ENCODE assay signal across 11 cellular contexts in the genomic region with DNA sequence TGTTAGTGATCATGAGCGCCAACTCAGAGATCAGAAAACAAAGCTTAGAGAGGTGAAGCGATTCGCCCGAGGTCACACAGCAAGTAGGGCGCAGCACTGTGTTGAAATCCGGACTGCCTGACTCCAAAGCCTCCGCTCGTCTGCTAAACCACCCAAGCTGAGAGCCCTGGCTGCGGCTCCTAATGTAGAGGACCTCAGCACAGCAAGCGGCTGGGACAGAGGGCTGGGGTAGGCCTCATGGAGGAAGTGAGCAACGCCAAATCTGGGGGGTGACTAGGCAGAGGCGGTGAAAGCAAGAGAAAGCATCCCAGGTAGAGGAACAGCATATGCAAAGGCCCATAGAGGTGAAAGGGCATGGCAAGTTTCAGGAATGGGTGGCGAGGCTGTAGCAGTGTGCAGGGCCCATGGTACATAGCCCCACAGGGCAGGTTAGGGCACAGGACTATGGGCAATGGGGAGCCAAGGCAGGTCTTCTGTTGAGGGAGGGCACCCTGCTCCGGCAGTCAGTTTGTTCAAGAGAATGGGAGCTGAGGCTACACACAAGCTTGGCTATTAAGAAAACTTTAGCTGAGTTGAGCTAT. TPM values are rescaled to one million over a fixed set of nuclear protein-coding genes. Genes with fewer than 3 reads are reported as not detected.
A peak's percentile ranks its signal among the peaks of the same experiment; 100 is the strongest.
DNase-seq lines count a peak whose midpoint lies in the region; ATAC-seq, FAIRE-seq and TF ChIP-seq lines count a peak whose summit lies in the region.
"Had no signal": no experiment of that assay in that cellular context is flagged by ENCODE, and none has a peak within 500 bp of the region (broad histone marks: within the 10 kb centered on the region; RNA-seq: fewer than 3 reads in every experiment).

No MANE protein-coding gene starts in this region.

- H3K27me3 ChIP-seq in A673 (replicated peaks; ENCODE audit: insufficient read depth, low read depth, low read length, poor library complexity), result no peaks in the 10 kb centered on the region

- DNase-seq in A673 (ENCODE audit: low spot score) (no peak), GM12865 (ENCODE audit: low read depth) (no peak), memory B cell (ENCODE audit: low spot score in 2 of 2) (no peak), A172 (ENCODE audit: low spot score) (no peak), epidermal melanocyte (ENCODE audit: insufficient read length, low spot score) (no peak), urothelium cell line (ENCODE audit: low spot score) (no peak), GM19238 (ENCODE audit: insufficient read length, low spot score) (no peak)
- no peak for DNase-seq in activated CD4-positive, alpha-beta memory T cell treated with anti-CD3 and anti-CD28 coated beads, Interleukin-2, amount 10 ng/mL, durations not matched to agents 7 days and 5 days

- BruUV-seq in A673 (replicated peaks; lab: Mats Ljungman, UMichigan), result no TSS peak

- peaks cover 13% of the 10 kb centered on the region for H3K4me1 ChIP-seq in A673 (ENCODE audit: insufficient read depth, low read length, poor library complexity, severe bottlenecking)

- POLR2A ChIA-PET in A673 (lab: Charles Lee; ENCODE audit: low non-redundant PET), result interaction anchor here (0.6 kb wide), 1 partner anchor 283 kb away, joined by 3 read pairs; no protein-coding TSS in a partner anchor
- POLR2A ChIA-PET in activated CD4-positive, alpha-beta memory T cell treated with anti-CD3 and anti-CD28 coated beads, Interleukin-2, amount 10 ng/mL, durations not matched to agents 7 days and 5 days (lab: Charles Lee), result interaction anchor here (0.8 to 2.9 kb wide), 6 partner anchors 9 to 321 kb away, joined by 3 to 17 read pairs (median 8); a partner anchor contains a TSS

- H3K9me3 ChIP-seq in A673 (ENCODE audit: low read depth, low read length, poor library complexity, severe bottlenecking), result no peaks in the 10 kb centered on the region

- H3K27ac Mint-ChIP-seq in activated CD4-positive, alpha-beta memory T cell treated with anti-CD3 and anti-CD28 coated beads, Interleukin-2, amount 10 ng/mL, durations not matched to agents 7 days and 5 days, result no peak overlapping the region
- H3K27ac Mint-ChIP-seq in memory B cell, result peak overlapping the region; percentile 90

- no peak for FAIRE-seq in urothelium cell line (lab: Jason Lieb, UNC)

- TF ChIP-seq CTCF in A673 (conservative IDR thresholded peaks at IDR 0.05; ENCODE audit: low read depth, low read length), result no peak
- TF ChIP-seq CTCF in GM12865 (IDR thresholded peaks at IDR 0.05; ENCODE audit: insufficient read depth, low read depth, low read length, missing control alignments), result no peak

- H3K4me3 ChIP-seq in A673 (ENCODE audit: low read depth, low read length, poor library complexity, severe bottlenecking), result peak overlapping the region; percentile 50
- H3K4me3 ChIP-seq in GM12865 (ENCODE audit: low read depth, low read length), result 0 out of 2 replicates have a peak overlapping the region, but pooled peaks have one; percentile 17
- H3K4me3 ChIP-seq: lung had no signal

- peaks cover 14% of the 10 kb centered on the region for H3K4me1 Mint-ChIP-seq in activated CD4-positive, alpha-beta memory T cell treated with anti-CD3 and anti-CD28 coated beads, Interleukin-2, amount 10 ng/mL, durations not matched to agents 7 days and 5 days
- H3K4me1 Mint-ChIP-seq in memory B cell, result peaks cover 12% of the 10 kb centered on the region

- intact Hi-C loops in A673 (cut with micrococcal nuclease; ENCODE audit: unreplicated experiment), result no loop called here

- ATAC-seq in memory B cell (ENCODE audit: low read depth), result no peak

- CTCF ChIA-PET in A673 (lab: Charles Lee), result interaction anchor here (1.1 to 1.8 kb wide), 2 partner anchors 25 to 59 kb away, joined by 3 to 11 read pairs; no protein-coding TSS in a partner anchor
- CTCF ChIA-PET in activated CD4-positive, alpha-beta memory T cell treated with anti-CD3 and anti-CD28 coated beads, Interleukin-2, amount 10 ng/mL, durations not matched to agents 7 days and 5 days (lab: Charles Lee), result interaction anchor here (0.7 to 3.6 kb wide), 8 partner anchors 9 to 59 kb away, joined by 3 to 37 read pairs (median 4); no protein-coding TSS in a partner anchor

- peak overlapping the region; percentile 27 for H3K4me3 Mint-ChIP-seq in activated CD4-positive, alpha-beta memory T cell treated with anti-CD3 and anti-CD28 coated beads, Interleukin-2, amount 10 ng/mL, durations not matched to agents 7 days and 5 days
- H3K4me3 Mint-ChIP-seq in memory B cell, result peak overlapping the region; percentile 80

- no peaks in the 10 kb centered on the region for H3K36me3 Mint-ChIP-seq in activated CD4-positive, alpha-beta memory T cell treated with anti-CD3 and anti-CD28 coated beads, Interleukin-2, amount 10 ng/mL, durations not matched to agents 7 days and 5 days (ENCODE audit: low read depth)
- H3K36me3 Mint-ChIP-seq in memory B cell, result no peaks in the 10 kb centered on the region

- no peaks in the 10 kb centered on the region for H3K9me3 Mint-ChIP-seq in activated CD4-positive, alpha-beta memory T cell treated with anti-CD3 and anti-CD28 coated beads, Interleukin-2, amount 10 ng/mL, durations not matched to agents 7 days and 5 days
- H3K9me3 Mint-ChIP-seq in memory B cell, result no peaks in the 10 kb centered on the region

- H3K27me3 Mint-ChIP-seq in activated CD4-positive, alpha-beta memory T cell treated with anti-CD3 and anti-CD28 coated beads, Interleukin-2, amount 10 ng/mL, durations not matched to agents 7 days and 5 days, result peaks cover 20% of the 10 kb centered on the region
- H3K27me3 Mint-ChIP-seq in memory B cell, result peaks cover 11% of the 10 kb centered on the region

- H3K27ac ChIP-seq in A673 (ENCODE audit: low read depth, low read length, poor library complexity, severe bottlenecking), result no peak overlapping the region

- no peaks in the 10 kb centered on the region for H3K36me3 ChIP-seq in A673 (ENCODE audit: insufficient read depth, low read length, poor library complexity, severe bottlenecking)

RNA-seq across cellular contexts. Expression of a gene that starts 0.8 kb away (rescaled TPM):
- total RNA-seq in A673 (2021), result 0.26 TPM in 1 of 2 replicates, not detected in the other
- under 1 TPM in 1 of 2 experiments, not detected in 1; 0.15 TPM for total RNA-seq in activated CD4-positive, alpha-beta memory T cell treated with anti-CD3 and anti-CD28 coated beads, Interleukin-2, amount 10 ng/mL, durations not matched to agents 7 days and 5 days
- total RNA-seq in A172 (2014; rRNA removed; shearing (Covaris generic)), result 0.34 and 0.53 TPM in 2 replicates
- total RNA-seq: fibroblast of lung had no signal

RNA-seq across cellular contexts. Expression of a gene that starts 6.4 kb away (rescaled TPM):
- not detected in 2 replicates for total RNA-seq in A673 (2021)
- total RNA-seq in activated CD4-positive, alpha-beta memory T cell treated with anti-CD3 and anti-CD28 coated beads, Interleukin-2, amount 10 ng/mL, durations not matched to agents 7 days and 5 days, result not detected
- total RNA-seq in A172 (2014; rRNA removed; shearing (Covaris generic)), result 0.22 and 0.29 TPM in 2 replicates
- total RNA-seq: fibroblast of lung, NCI-H460 had no signal
